ENCODE assay signal across 1 cellular context in genomic region chr12:56863789-56864188, GRCh38.
TF ChIP-seq lines count a peak whose summit lies in the region.

No MANE protein-coding gene starts in this region.

TF ChIP-seq in GM23338, 12 proteins besides CTCF, POLR2A, EP300 and RAD21 (continued from another document):
- no peak for TF ChIP-seq ZNF462 (CRISPR knock-in tag; IDR thresholded peaks at IDR 0.05)
